1 cellular context compared by ENCODE assay signal in the genomic region with DNA sequence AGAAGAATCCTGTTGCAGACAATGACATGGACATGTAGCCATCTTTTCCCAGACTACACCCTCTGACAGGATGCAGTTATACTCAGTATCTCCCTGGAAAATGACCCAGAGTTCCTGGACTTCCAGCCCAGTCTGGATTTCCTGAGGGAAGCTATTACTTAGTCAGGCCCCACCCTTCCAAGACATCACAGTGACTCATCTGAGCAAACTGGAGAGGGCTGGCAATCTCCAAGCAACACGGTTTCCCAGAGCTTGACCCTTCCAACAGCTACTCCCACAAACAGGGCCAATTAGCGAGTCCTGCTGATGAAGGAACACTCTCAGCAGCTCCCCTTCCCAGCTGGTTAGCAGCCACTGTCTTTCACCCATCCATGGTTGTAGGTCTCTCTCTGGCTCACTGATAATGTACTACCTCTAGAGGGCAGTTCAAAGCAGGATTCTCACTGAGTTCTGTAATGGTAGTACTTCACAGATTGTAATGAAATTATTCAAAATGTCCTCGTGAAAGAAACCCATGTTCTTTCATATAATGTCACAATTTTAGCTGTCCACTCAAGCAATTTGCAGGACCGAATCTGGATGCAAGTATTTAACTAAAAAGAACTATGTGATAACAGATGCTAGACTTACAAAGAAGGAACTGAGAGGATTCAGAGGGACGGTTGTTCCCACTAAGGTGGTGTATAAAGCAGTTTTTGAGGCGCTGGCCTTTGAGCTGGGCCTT.
TF ChIP-seq lines count a peak whose summit lies in the region.

No MANE protein-coding gene starts in this region.

TF ChIP-seq in HepG2, 621 proteins besides CTCF, POLR2A, EP300 and RAD21 (continued from another document):
- TF ChIP-seq, protein P1, sequence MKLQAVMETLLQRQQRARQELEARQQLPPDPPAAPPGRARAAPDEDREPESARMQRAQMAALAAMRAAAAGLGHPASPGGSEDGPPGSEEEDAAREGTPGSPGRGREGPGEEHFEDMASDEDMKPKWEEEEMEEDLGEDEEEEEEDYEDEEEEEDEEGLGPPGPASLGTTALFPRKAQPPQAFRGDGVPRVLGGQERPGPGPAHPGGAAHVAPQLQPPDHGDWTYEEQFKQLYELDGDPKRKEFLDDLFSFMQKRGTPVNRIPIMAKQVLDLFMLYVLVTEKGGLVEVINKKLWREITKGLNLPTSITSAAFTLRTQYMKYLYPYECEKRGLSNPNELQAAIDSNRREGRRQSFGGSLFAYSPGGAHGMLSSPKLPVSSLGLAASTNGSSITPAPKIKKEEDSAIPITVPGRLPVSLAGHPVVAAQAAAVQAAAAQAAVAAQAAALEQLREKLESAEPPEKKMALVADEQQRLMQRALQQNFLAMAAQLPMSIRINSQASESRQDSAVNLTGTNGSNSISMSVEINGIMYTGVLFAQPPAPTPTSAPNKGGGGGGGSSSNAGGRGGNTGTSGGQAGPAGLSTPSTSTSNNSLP (IDR thresholded peaks at IDR 0.05; ENCODE audit: low read depth, low read length) = peak; percentile 44; the same call in 1 of the 2 replicates
- TF ChIP-seq, protein P2, sequence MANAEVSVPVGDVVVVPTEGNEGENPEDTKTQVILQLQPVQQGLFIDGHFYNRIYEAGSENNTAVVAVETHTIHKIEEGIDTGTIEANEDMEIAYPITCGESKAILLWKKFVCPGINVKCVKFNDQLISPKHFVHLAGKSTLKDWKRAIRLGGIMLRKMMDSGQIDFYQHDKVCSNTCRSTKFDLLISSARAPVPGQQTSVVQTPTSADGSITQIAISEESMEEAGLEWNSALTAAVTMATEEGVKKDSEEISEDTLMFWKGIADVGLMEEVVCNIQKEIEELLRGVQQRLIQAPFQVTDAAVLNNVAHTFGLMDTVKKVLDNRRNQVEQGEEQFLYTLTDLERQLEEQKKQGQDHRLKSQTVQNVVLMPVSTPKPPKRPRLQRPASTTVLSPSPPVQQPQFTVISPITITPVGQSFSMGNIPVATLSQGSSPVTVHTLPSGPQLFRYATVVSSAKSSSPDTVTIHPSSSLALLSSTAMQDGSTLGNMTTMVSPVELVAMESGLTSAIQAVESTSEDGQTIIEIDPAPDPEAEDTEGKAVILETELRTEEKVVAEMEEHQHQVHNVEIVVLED (CRISPR knock-in tag; IDR thresholded peaks at IDR 0.05; ENCODE audit: borderline replicate concordance) = peak; percentile 33; the same call in 1 of the 2 replicates
- TF ChIP-seq NR2F6 (IDR thresholded peaks at IDR 0.05) (no peak), NR2F6 (CRISPR knock-in tag; IDR thresholded peaks at IDR 0.05) (0 out of 2 replicates have a peak, but pooled peaks have one; percentile 36), KAT2B (IDR thresholded peaks at IDR 0.05; ENCODE audit: borderline replicate concordance, low read depth, low read length) (no peak), GATAD1 (CRISPR knock-in tag; IDR thresholded peaks at IDR 0.05) (0 out of 2 replicates have a peak, but pooled peaks have one; percentile 32), ZNF24 (IDR thresholded peaks at IDR 0.05) (no peak), ZNF205 (CRISPR knock-in tag; IDR thresholded peaks at IDR 0.05) (0 out of 2 replicates have a peak, but pooled peaks have one; percentile 41), FOXK2 (IDR thresholded peaks at IDR 0.05) (no peak)
- TF ChIP-seq, protein P3, sequence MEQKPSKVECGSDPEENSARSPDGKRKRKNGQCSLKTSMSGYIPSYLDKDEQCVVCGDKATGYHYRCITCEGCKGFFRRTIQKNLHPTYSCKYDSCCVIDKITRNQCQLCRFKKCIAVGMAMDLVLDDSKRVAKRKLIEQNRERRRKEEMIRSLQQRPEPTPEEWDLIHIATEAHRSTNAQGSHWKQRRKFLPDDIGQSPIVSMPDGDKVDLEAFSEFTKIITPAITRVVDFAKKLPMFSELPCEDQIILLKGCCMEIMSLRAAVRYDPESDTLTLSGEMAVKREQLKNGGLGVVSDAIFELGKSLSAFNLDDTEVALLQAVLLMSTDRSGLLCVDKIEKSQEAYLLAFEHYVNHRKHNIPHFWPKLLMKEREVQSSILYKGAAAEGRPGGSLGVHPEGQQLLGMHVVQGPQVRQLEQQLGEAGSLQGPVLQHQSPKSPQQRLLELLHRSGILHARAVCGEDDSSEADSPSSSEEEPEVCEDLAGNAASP (CRISPR knock-in tag; IDR thresholded peaks at IDR 0.05; ENCODE audit: borderline replicate concordance) = 0 out of 2 replicates have a peak, but pooled peaks have one; percentile 60
